ENCODE assay signal across 10 cellular contexts in genomic region chr10:1488970-1489548, GRCh38.
DNase-seq lines count a peak whose midpoint lies in the region; ATAC-seq, FAIRE-seq and TF ChIP-seq lines count a peak whose summit lies in the region.
"Had no signal": no experiment of that assay in that cellular context is flagged by ENCODE, and none has a peak within 500 bp of the region (broad histone marks: within the 10 kb centered on the region; RNA-seq: fewer than 3 reads in every experiment).

No MANE protein-coding gene starts in this region.

- no peaks in the 10 kb centered on the region for H3K36me3 ChIP-seq in pancreas

- 66 to 72% methylated on average over 20 of the region's 20 CpGs for WGBS in pancreas, 2 donors

- no peaks in the 10 kb centered on the region for H3K27me3 ChIP-seq in pancreas

- H3K4me1 ChIP-seq in pancreas: no peaks in the 10 kb centered on the region

- no peak overlapping the region for H3K27ac ChIP-seq in pancreas

- H3K4me3 ChIP-seq in pancreas: no peak overlapping the region

- peak; percentile 96 for ATAC-seq in GM18517 (IDR thresholded peaks at IDR 0.05; ENCODE audit: unreplicated experiment)
- peak; percentile 99 for ATAC-seq in GM21526 (IDR thresholded peaks at IDR 0.05; ENCODE audit: low FRiP score, unreplicated experiment)
- ATAC-seq in HG03354 (IDR thresholded peaks at IDR 0.05; ENCODE audit: poor library complexity, severe bottlenecking, unreplicated experiment): peak; percentile 96
- no peak for ATAC-seq in Right ventricle myocardium inferior
- ATAC-seq in pancreas: no peak

- no peak for TF ChIP-seq CTCF in pancreas (IDR thresholded peaks at IDR 0.05)

- H3K9me3 ChIP-seq in pancreas: no peaks in the 10 kb centered on the region

- intact Hi-C loops in Right ventricle myocardium inferior (cut with DNase I): no loop called here
- intact Hi-C loops in pancreas (cut with DNase I): no loop called here

- peak; percentile 79 for DNase-seq in germinal center (ENCODE audit: low spot score)
- no peak for DNase-seq in Right ventricle myocardium inferior (ENCODE audit: missing footprints)
- DNase-seq in pancreas: no peak
- DNase-seq in frontal cortex (ENCODE audit: low spot score in 2 of 2): no peak
- DNase-seq in epidermal melanocyte (ENCODE audit: insufficient read length, low spot score): no peak
- DNase-seq: NCI-H1417 treated with DMSO at 0.1 percent for 48 hours; stimulated activated CD4-positive, alpha-beta T cell treated with anti-CD3 and anti-CD28 coated beads, Interleukin-1b, Interleukin-23, amount 100 ng/mL, for 48 hours had no signal

- FAIRE-seq in pancreas (lab: Jason Lieb, UNC) (no peak), frontal cortex (lab: Jason Lieb, UNC) (no peak)

Comparison
In these comparisons a context has a peak if more than half of its experiments do, and no peak if none do; other contexts are left out.
1. ATAC-seq: peak in GM18517 (single experiment), GM21526 (single experiment) and HG03354 (single experiment); none in Right ventricle myocardium inferior (single experiment) and pancreas (0 of 4).